Comparison of ENCODE assay signal across 11 cellular contexts in genomic region chr10:112535432-112536038, GRCh38.
A peak's percentile ranks its signal among the peaks of the same experiment; 100 is the strongest.
DNase-seq lines count a peak whose midpoint lies in the region; ATAC-seq and TF ChIP-seq lines count a peak whose summit lies in the region.
"Had no signal": no experiment of that assay in that cellular context is flagged by ENCODE, and none has a peak within 500 bp of the region (broad histone marks: within the 10 kb centered on the region; RNA-seq: fewer than 3 reads in every experiment).

No MANE protein-coding gene starts in this region.

- peak overlapping the region; percentile 9; the same call in 1 of the 2 replicates for H3K4me3 ChIP-seq in MM.1S (ENCODE audit: low read length)
- peak overlapping the region; percentile 1 to 32 for H3K4me3 ChIP-seq in mucosa of rectum (ENCODE audit: low read length in 2 of 2)
- no peak overlapping the region for H3K4me3 ChIP-seq in gastrocnemius medialis

- no peaks in the 10 kb centered on the region for H3K27me3 ChIP-seq in MM.1S (replicated peaks; ENCODE audit: insufficient read depth, low read length)
- H3K27me3 ChIP-seq in mucosa of rectum (ENCODE audit: control insufficient read depth in 2 of 2, insufficient read depth in 2 of 2, low read length in 2 of 2): no peaks in the 10 kb centered on the region
- H3K27me3 ChIP-seq in gastrocnemius medialis: no peaks in the 10 kb centered on the region

- TF ChIP-seq POLR2A in gastrocnemius medialis (IDR thresholded peaks at IDR 0.05): no peak

- in situ Hi-C loops in gastrocnemius medialis (cut with MboI; ENCODE audit: low sequenced_read_pairs in 4 of 4): no loop called here

- no peaks in the 10 kb centered on the region for H3K36me3 Mint-ChIP-seq in endothelial cell (ENCODE audit: low read depth, unreplicated experiment)

- H3K4me3 Mint-ChIP-seq in endothelial cell (ENCODE audit: unreplicated experiment): no peak overlapping the region
- H3K4me3 Mint-ChIP-seq: activated naive CD4-positive, alpha-beta T cell treated with anti-CD3 and anti-CD28 coated beads, Interleukin-2, amount 10 ng/mL, durations not matched to agents 7 days and 5 days had no signal

- no peaks in the 10 kb centered on the region for H3K79me2 ChIP-seq in MM.1S (ENCODE audit: low read length)

- DNase-seq in MM.1S (peak; percentile 62), gastrocnemius medialis (no peak), NCI-H226 (no peak), endothelial cell (ENCODE audit: low spot score) (no peak)
- DNase-seq in activated naive CD4-positive, alpha-beta T cell treated with Interleukin-2 at 50 U/mL for 16 hours: no peak
- DNase-seq: activated naive CD4-positive, alpha-beta T cell treated with anti-CD3 and anti-CD28 coated beads, Interleukin-2, amount 10 ng/mL, durations not matched to agents 7 days and 5 days; naive B cell; NCI-H1436 had no signal

- H3K4me1 Mint-ChIP-seq in endothelial cell (ENCODE audit: unreplicated experiment): peaks cover 13% of the 10 kb centered on the region

- H3K27ac ChIP-seq in MM.1S (ENCODE audit: low read length) (peak overlapping the region; percentile 5; the same call in 1 of the 2 replicates), mucosa of rectum (ENCODE audit: low read depth in 2 of 2, low read length in 2 of 2) (no peak overlapping the region), gastrocnemius medialis (no peak overlapping the region)

- peak overlapping the region; percentile 59 for H3K4me2 ChIP-seq in MM.1S (ENCODE audit: low read depth, low read length)

- H3K9me3 Mint-ChIP-seq in endothelial cell (ENCODE audit: unreplicated experiment): no peaks in the 10 kb centered on the region
- H3K9me3 Mint-ChIP-seq: activated naive CD4-positive, alpha-beta T cell treated with anti-CD3 and anti-CD28 coated beads, Interleukin-2, amount 10 ng/mL, durations not matched to agents 7 days and 5 days; naive B cell had no signal

- no peaks in the 10 kb centered on the region for H3K27me3 Mint-ChIP-seq in endothelial cell (ENCODE audit: unreplicated experiment)
- H3K27me3 Mint-ChIP-seq: activated naive CD4-positive, alpha-beta T cell treated with anti-CD3 and anti-CD28 coated beads, Interleukin-2, amount 10 ng/mL, durations not matched to agents 7 days and 5 days; naive B cell had no signal

- peaks cover 10% of the 10 kb centered on the region for H3F3A ChIP-seq in MM.1S (ENCODE audit: insufficient read depth, low read length)

- H3K36me3 ChIP-seq in MM.1S (replicated peaks; ENCODE audit: insufficient read depth, low read length) (no peaks in the 10 kb centered on the region), mucosa of rectum (ENCODE audit: control insufficient read depth in 2 of 2, insufficient read depth in 2 of 2, low read length in 2 of 2) (peaks cover 0 to 6% of the 10 kb centered on the region in 2 donors), gastrocnemius medialis (no peaks in the 10 kb centered on the region)

- no peak overlapping the region for H3K27ac Mint-ChIP-seq in endothelial cell (ENCODE audit: unreplicated experiment)
- H3K27ac Mint-ChIP-seq: activated naive CD4-positive, alpha-beta T cell treated with anti-CD3 and anti-CD28 coated beads, Interleukin-2, amount 10 ng/mL, durations not matched to agents 7 days and 5 days had no signal

- no peak for TF ChIP-seq CTCF in MM.1S (IDR thresholded peaks at IDR 0.05; ENCODE audit: low read length)
- no peak for TF ChIP-seq CTCF in gastrocnemius medialis (IDR thresholded peaks at IDR 0.05 in 4 of 5, conservative IDR thresholded peaks at IDR 0.05 in 1 of 5)
- no peak for TF ChIP-seq CTCF in endothelial cell (IDR thresholded peaks at IDR 0.05; ENCODE audit: unreplicated experiment)

- H3K9me3 ChIP-seq in MM.1S (replicated peaks; ENCODE audit: insufficient read depth, low read length): no peaks in the 10 kb centered on the region
- no peaks in the 10 kb centered on the region for H3K9me3 ChIP-seq in mucosa of rectum (ENCODE audit: control insufficient read depth in 2 of 2, low read length in 2 of 2)
- H3K9me3 ChIP-seq in gastrocnemius medialis: no peaks in the 10 kb centered on the region

- H3K9me2 ChIP-seq in MM.1S (replicated peaks; ENCODE audit: insufficient read depth, low read length): no peaks in the 10 kb centered on the region

- intact Hi-C loops in gastrocnemius medialis (cut with DNase I; ENCODE audit: low total_unique reads): no loop called here

- no peaks in the 10 kb centered on the region for H4K20me1 ChIP-seq in MM.1S (ENCODE audit: insufficient read depth, low read length)

- ATAC-seq in GM18517 (IDR thresholded peaks at IDR 0.05; ENCODE audit: unreplicated experiment) (peak; percentile 56), GM21825 (IDR thresholded peaks at IDR 0.05; ENCODE audit: unreplicated experiment) (peak; percentile 50), gastrocnemius medialis (no peak)

- H3K4me1 ChIP-seq in MM.1S (ENCODE audit: low read length) (peaks cover 30% of the 10 kb centered on the region), mucosa of rectum (ENCODE audit: control insufficient read depth in 2 of 2, insufficient read depth in 2 of 2, low read length in 2 of 2) (peaks cover 0 to 4% of the 10 kb centered on the region in 2 donors), gastrocnemius medialis (no peaks in the 10 kb centered on the region)

- no peak overlapping the region for H2AFZ ChIP-seq in MM.1S (ENCODE audit: low read length)

- H3K9ac ChIP-seq in MM.1S (ENCODE audit: low read length) (no peak overlapping the region), mucosa of rectum (ENCODE audit: low read depth in 1 of 2, low read length in 2 of 2) (peak overlapping the region in 1 of 2 donors; percentile 9)

Comparison
In these comparisons a context has a peak if more than half of its experiments do, and no peak if none do; other contexts are left out.
1. ATAC-seq: peak in GM18517 (single experiment) and GM21825 (single experiment); none in gastrocnemius medialis (0 of 2).
2. H3K4me3 ChIP-seq: peak in MM.1S (single experiment) and mucosa of rectum (2 of 2); none in gastrocnemius medialis (0 of 4).